ENCODE assay signal across 21 cellular contexts in genomic region chrX:131083510-131084142, GRCh38. TPM values are rescaled to one million over a fixed set of nuclear protein-coding genes. Genes with fewer than 3 reads are reported as not detected.
"Had no signal": no experiment of that assay in that cellular context is flagged by ENCODE, and none has a peak within 500 bp of the region (broad histone marks: within the 10 kb centered on the region; RNA-seq: fewer than 3 reads in every experiment).

No MANE protein-coding gene starts in this region.

- H3K27ac Mint-ChIP-seq: activated CD4-positive, alpha-beta T cell treated with anti-CD3 and anti-CD28 coated beads, Interleukin-2, amount 10 ng/mL, durations not matched to agents 7 days and 5 days; activated naive CD4-positive, alpha-beta T cell treated with anti-CD3 and anti-CD28 coated beads, Interleukin-2, amount 50 U/mL, for 72 hours; dendritic cell treated with granulocyte-macrophage colony-stimulating factor and Interleukin-4, amounts not matched to agents 40 ng/mL and 50 ng/mL, for 4 days; immature natural killer cell; memory B cell; naive thymus-derived CD4-positive, alpha-beta T cell; T-helper 1 cell treated with Interleukin-12 subunit alpha and Interleukin-12 subunit beta and Interleukin-4 antibody, amounts not matched to agents 30 μg/mL and 1 μg/mL, for 36 hours had no signal

- DNase-seq: activated CD4-positive, alpha-beta T cell treated with anti-CD3 and anti-CD28 coated beads, Interleukin-2, amount 10 ng/mL, durations not matched to agents 7 days and 5 days; activated CD8-positive, alpha-beta memory T cell treated with anti-CD3 and anti-CD28 coated beads, Interleukin-2, amount 50 U/mL, for 4 hours; activated effector memory CD4-positive, alpha-beta T cell treated with Interleukin-2 at 50 U/mL for 16 hours; activated T-cell treated with anti-CD3 and anti-CD28 coated beads, Interleukin-2, amount 50 U/mL, for 48 hours; adrenal gland; effector memory CD4-positive, alpha-beta T cell; esophagus squamous epithelium; immature natural killer cell; naive thymus-derived CD4-positive, alpha-beta T cell; stimulated activated CD8-positive, alpha-beta memory T cell treated with anti-CD3 and anti-CD28 coated beads, Interleukin-4, amount 100 ng/mL, for 48 hours; stimulated activated naive CD4-positive, alpha-beta T cell had no signal

- H3K9me3 ChIP-seq: adrenal gland, esophagus squamous epithelium had no signal

- H3K36me3 ChIP-seq: adrenal gland, esophagus squamous epithelium had no signal

- H3K4me1 Mint-ChIP-seq: activated CD4-positive, alpha-beta T cell treated with anti-CD3 and anti-CD28 coated beads, Interleukin-2, amount 10 ng/mL, durations not matched to agents 7 days and 5 days; immature natural killer cell; memory B cell had no signal

- H3K4me3 Mint-ChIP-seq: activated CD4-positive, alpha-beta T cell treated with anti-CD3 and anti-CD28 coated beads, Interleukin-2, amount 10 ng/mL, durations not matched to agents 7 days and 5 days; dendritic cell treated with granulocyte-macrophage colony-stimulating factor and Interleukin-4, amounts not matched to agents 40 ng/mL and 50 ng/mL, for 4 days; immature natural killer cell; memory B cell; naive thymus-derived CD4-positive, alpha-beta T cell; T-helper 1 cell treated with Interleukin-12 subunit alpha and Interleukin-12 subunit beta and Interleukin-4 antibody, amounts not matched to agents 30 μg/mL and 1 μg/mL, for 36 hours had no signal

- ATAC-seq: activated CD4-positive, CD25-positive, alpha-beta regulatory T cell treated with anti-CD3 and anti-CD28 coated beads, Interleukin-2, amount 50 U/mL, for 24 hours; activated naive CD4-positive, alpha-beta T cell treated with anti-CD3 and anti-CD28 coated beads, Interleukin-2, amount 50 U/mL, for 72 hours; naive thymus-derived CD4-positive, alpha-beta T cell had no signal

- H3K9me3 Mint-ChIP-seq: activated CD4-positive, alpha-beta T cell treated with anti-CD3 and anti-CD28 coated beads, Interleukin-2, amount 10 ng/mL, durations not matched to agents 7 days and 5 days; activated naive CD4-positive, alpha-beta T cell treated with anti-CD3 and anti-CD28 coated beads, Interleukin-2, amount 50 U/mL, for 72 hours; dendritic cell treated with granulocyte-macrophage colony-stimulating factor and Interleukin-4, amounts not matched to agents 40 ng/mL and 50 ng/mL, for 4 days; memory B cell; T-helper 1 cell treated with Interleukin-12 subunit alpha and Interleukin-12 subunit beta and Interleukin-4 antibody, amounts not matched to agents 30 μg/mL and 1 μg/mL, for 36 hours had no signal

- H3K4me3 ChIP-seq: adrenal gland, esophagus squamous epithelium had no signal

- H3K4me1 ChIP-seq: adrenal gland, esophagus squamous epithelium had no signal

- H3K27ac ChIP-seq: adrenal gland, esophagus squamous epithelium had no signal

- H3K36me3 Mint-ChIP-seq: activated naive CD4-positive, alpha-beta T cell treated with anti-CD3 and anti-CD28 coated beads, Interleukin-2, amount 50 U/mL, for 72 hours; memory B cell had no signal

RNA-seq across cellular contexts. Expression of gene ARHGAP36, which starts 25.5 kb away (rescaled TPM):
- total RNA-seq: activated CD4-positive, alpha-beta T cell treated with anti-CD3 and anti-CD28 coated beads, Interleukin-2, amount 10 ng/mL, durations not matched to agents 7 days and 5 days; activated naive CD4-positive, alpha-beta T cell treated with anti-CD3 and anti-CD28 coated beads, Interleukin-2, amount 50 U/mL, for 72 hours; astrocyte; bronchial epithelial cell; chondrocyte; esophagus squamous epithelium; liver; naive thymus-derived CD4-positive, alpha-beta T cell; ureter had no signal
- polyA plus RNA-seq: immature natural killer cell; liver; naive thymus-derived CD4-positive, alpha-beta T cell had no signal
